2 cellular contexts compared by ENCODE assay signal in genomic region chr2:144712277-144712944, GRCh38.
TF ChIP-seq lines count a peak whose summit lies in the region.

No MANE protein-coding gene starts in this region.

TF ChIP-seq in GM23338, 12 proteins besides CTCF, POLR2A, EP300 and RAD21 (continued from another document):
- TF ChIP-seq ZNF462 (CRISPR knock-in tag; IDR thresholded peaks at IDR 0.05) (no peak), ZNF331 (CRISPR knock-in tag; IDR thresholded peaks at IDR 0.05; ENCODE audit: low read depth) (no peak), CREB1 (CRISPR knock-in tag; IDR thresholded peaks at IDR 0.05; ENCODE audit: low read depth) (no peak), REST (IDR thresholded peaks at IDR 0.05; ENCODE audit: unreplicated experiment) (no peak), EZH2 (IDR thresholded peaks at IDR 0.05; ENCODE audit: low read depth, unreplicated experiment) (no peak), NANOG (IDR thresholded peaks at IDR 0.05; ENCODE audit: borderline replicate concordance) (no peak), STAT1 (IDR thresholded peaks at IDR 0.05; ENCODE audit: unreplicated experiment) (no peak), POLR2AphosphoS5 (IDR thresholded peaks at IDR 0.05; ENCODE audit: low read depth) (no peak), ETS1 (IDR thresholded peaks at IDR 0.05) (no peak), ZNF114 (CRISPR knock-in tag; IDR thresholded peaks at IDR 0.05) (no peak), EZH2phosphoT487 (IDR thresholded peaks at IDR 0.05; ENCODE audit: unreplicated experiment) (no peak)

TF ChIP-seq in K562, 482 proteins besides CTCF, POLR2A, EP300 and RAD21 (continued from another document):
- no peak for TF ChIP-seq RREB1 (CRISPR knock-in tag; IDR thresholded peaks at IDR 0.05)
- TF ChIP-seq BHLHE40 (IDR thresholded peaks at IDR 0.05; ENCODE audit: low read length) = no peak
- no peak for TF ChIP-seq E2F8 (IDR thresholded peaks at IDR 0.05; ENCODE audit: low read depth, partially characterized antibody)
- TF ChIP-seq RBM25 (IDR thresholded peaks at IDR 0.05; ENCODE audit: low read depth, low read length, severe bottlenecking) = no peak
- TF ChIP-seq ZBTB1 (CRISPR knock-in tag; IDR thresholded peaks at IDR 0.05; ENCODE audit: borderline replicate concordance, low read depth) = no peak
- no peak for TF ChIP-seq BCL6 (CRISPR knock-in tag; IDR thresholded peaks at IDR 0.05)
- TF ChIP-seq BDP1 (IDR thresholded peaks at IDR 0.05; ENCODE audit: insufficient read depth, insufficient read length) = no peak
- TF ChIP-seq PTTG1 (tag; IDR thresholded peaks at IDR 0.05; ENCODE audit: low read depth) = no peak
- TF ChIP-seq GATA2 (CRISPR knock-in tag; IDR thresholded peaks at IDR 0.05) = no peak
- TF ChIP-seq MTA2 (IDR thresholded peaks at IDR 0.05; ENCODE audit: low read depth) = no peak
- TF ChIP-seq JUN (IDR thresholded peaks at IDR 0.05; ENCODE audit: borderline replicate concordance, low read depth, low read length) = no peak
- no peak for TF ChIP-seq JUN (CRISPR knock-in tag; IDR thresholded peaks at IDR 0.05; ENCODE audit: borderline replicate concordance)
- no peak for TF ChIP-seq MXI1 (IDR thresholded peaks at IDR 0.05; ENCODE audit: low read depth, low read length)
